1 cellular context compared by ENCODE assay signal in genomic region chr5:122773615-122774014, GRCh38.
TF ChIP-seq lines count a peak whose summit lies in the region.

No MANE protein-coding gene starts in this region.

TF ChIP-seq in HepG2, 621 proteins besides CTCF, POLR2A, EP300 and RAD21 (continued from another document and continues in another):
- TF ChIP-seq MXI1 (IDR thresholded peaks at IDR 0.05; ENCODE audit: borderline replicate concordance, low read depth, low read length), result peak; percentile 25; the same call in 1 of the 3 replicates
- TF ChIP-seq, protein P1, sequence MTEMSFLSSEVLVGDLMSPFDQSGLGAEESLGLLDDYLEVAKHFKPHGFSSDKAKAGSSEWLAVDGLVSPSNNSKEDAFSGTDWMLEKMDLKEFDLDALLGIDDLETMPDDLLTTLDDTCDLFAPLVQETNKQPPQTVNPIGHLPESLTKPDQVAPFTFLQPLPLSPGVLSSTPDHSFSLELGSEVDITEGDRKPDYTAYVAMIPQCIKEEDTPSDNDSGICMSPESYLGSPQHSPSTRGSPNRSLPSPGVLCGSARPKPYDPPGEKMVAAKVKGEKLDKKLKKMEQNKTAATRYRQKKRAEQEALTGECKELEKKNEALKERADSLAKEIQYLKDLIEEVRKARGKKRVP (CRISPR knock-in tag; IDR thresholded peaks at IDR 0.05), result peak in 1 of 2 experiments; percentile 71; a peak in 2 of 4 replicates
- TF ChIP-seq CEBPG (CRISPR knock-in tag; IDR thresholded peaks at IDR 0.05), result peak; percentile 76
- TF ChIP-seq ZNF780A (CRISPR knock-in tag; IDR thresholded peaks at IDR 0.05), result no peak
- no peak for TF ChIP-seq FOXO1 (CRISPR knock-in tag; IDR thresholded peaks at IDR 0.05)
- TF ChIP-seq, protein P2, sequence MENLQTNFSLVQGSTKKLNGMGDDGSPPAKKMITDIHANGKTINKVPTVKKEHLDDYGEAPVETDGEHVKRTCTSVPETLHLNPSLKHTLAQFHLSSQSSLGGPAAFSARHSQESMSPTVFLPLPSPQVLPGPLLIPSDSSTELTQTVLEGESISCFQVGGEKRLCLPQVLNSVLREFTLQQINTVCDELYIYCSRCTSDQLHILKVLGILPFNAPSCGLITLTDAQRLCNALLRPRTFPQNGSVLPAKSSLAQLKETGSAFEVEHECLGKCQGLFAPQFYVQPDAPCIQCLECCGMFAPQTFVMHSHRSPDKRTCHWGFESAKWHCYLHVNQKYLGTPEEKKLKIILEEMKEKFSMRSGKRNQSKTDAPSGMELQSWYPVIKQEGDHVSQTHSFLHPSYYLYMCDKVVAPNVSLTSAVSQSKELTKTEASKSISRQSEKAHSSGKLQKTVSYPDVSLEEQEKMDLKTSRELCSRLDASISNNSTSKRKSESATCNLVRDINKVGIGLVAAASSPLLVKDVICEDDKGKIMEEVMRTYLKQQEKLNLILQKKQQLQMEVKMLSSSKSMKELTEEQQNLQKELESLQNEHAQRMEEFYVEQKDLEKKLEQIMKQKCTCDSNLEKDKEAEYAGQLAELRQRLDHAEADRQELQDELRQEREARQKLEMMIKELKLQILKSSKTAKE (CRISPR knock-in tag; IDR thresholded peaks at IDR 0.05; ENCODE audit: borderline replicate concordance), result no peak
- TF ChIP-seq, protein P3, sequence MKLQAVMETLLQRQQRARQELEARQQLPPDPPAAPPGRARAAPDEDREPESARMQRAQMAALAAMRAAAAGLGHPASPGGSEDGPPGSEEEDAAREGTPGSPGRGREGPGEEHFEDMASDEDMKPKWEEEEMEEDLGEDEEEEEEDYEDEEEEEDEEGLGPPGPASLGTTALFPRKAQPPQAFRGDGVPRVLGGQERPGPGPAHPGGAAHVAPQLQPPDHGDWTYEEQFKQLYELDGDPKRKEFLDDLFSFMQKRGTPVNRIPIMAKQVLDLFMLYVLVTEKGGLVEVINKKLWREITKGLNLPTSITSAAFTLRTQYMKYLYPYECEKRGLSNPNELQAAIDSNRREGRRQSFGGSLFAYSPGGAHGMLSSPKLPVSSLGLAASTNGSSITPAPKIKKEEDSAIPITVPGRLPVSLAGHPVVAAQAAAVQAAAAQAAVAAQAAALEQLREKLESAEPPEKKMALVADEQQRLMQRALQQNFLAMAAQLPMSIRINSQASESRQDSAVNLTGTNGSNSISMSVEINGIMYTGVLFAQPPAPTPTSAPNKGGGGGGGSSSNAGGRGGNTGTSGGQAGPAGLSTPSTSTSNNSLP (IDR thresholded peaks at IDR 0.05; ENCODE audit: low read depth, low read length), result no peak
- TF ChIP-seq RFX3 (CRISPR knock-in tag; IDR thresholded peaks at IDR 0.05), result no peak
- TF ChIP-seq YEATS4 (CRISPR knock-in tag; IDR thresholded peaks at IDR 0.05; ENCODE audit: borderline replicate concordance), result no peak
- TF ChIP-seq RFXANK (CRISPR knock-in tag; IDR thresholded peaks at IDR 0.05), result no peak
- TF ChIP-seq ZNF777 (CRISPR knock-in tag; IDR thresholded peaks at IDR 0.05), result no peak
- no peak for TF ChIP-seq MLLT10 (CRISPR knock-in tag; IDR thresholded peaks at IDR 0.05)
- no peak for TF ChIP-seq MIXL1 (CRISPR knock-in tag; IDR thresholded peaks at IDR 0.05)
- no peak; the same call in 1 of the 2 replicates for TF ChIP-seq ZNF609 (CRISPR knock-in tag; IDR thresholded peaks at IDR 0.05; ENCODE audit: borderline replicate concordance)
- no peak for TF ChIP-seq ZNF589 (CRISPR knock-in tag; conservative IDR thresholded peaks at IDR 0.05)
- TF ChIP-seq POLR2AphosphoS5 (IDR thresholded peaks at IDR 0.05; ENCODE audit: low read depth, low read length), result no peak
- no peak for TF ChIP-seq SATB2 (CRISPR knock-in tag; IDR thresholded peaks at IDR 0.05)
- 0 out of 2 replicates have a peak, but pooled peaks have one; percentile 46 for TF ChIP-seq ZNF513 (CRISPR knock-in tag; conservative IDR thresholded peaks at IDR 0.05)
- no peak for TF ChIP-seq CENPX (CRISPR knock-in tag; IDR thresholded peaks at IDR 0.05)
- TF ChIP-seq CEBPB (IDR thresholded peaks at IDR 0.05; ENCODE audit: borderline replicate concordance, low read depth, low read length), result peak; percentile 49; the same call in 1 of the 2 replicates
- no peak for TF ChIP-seq PHF20 (CRISPR knock-in tag; IDR thresholded peaks at IDR 0.05)
- no peak for TF ChIP-seq ZNF543 (CRISPR knock-in tag; IDR thresholded peaks at IDR 0.05)
- peak; percentile 47; the same call in 1 of the 2 replicates for TF ChIP-seq RXRB (CRISPR knock-in tag; IDR thresholded peaks at IDR 0.05; ENCODE audit: borderline replicate concordance)
- TF ChIP-seq ZNF724P (CRISPR knock-in tag; IDR thresholded peaks at IDR 0.05; ENCODE audit: borderline replicate concordance), result no peak
- TF ChIP-seq, protein P4, sequence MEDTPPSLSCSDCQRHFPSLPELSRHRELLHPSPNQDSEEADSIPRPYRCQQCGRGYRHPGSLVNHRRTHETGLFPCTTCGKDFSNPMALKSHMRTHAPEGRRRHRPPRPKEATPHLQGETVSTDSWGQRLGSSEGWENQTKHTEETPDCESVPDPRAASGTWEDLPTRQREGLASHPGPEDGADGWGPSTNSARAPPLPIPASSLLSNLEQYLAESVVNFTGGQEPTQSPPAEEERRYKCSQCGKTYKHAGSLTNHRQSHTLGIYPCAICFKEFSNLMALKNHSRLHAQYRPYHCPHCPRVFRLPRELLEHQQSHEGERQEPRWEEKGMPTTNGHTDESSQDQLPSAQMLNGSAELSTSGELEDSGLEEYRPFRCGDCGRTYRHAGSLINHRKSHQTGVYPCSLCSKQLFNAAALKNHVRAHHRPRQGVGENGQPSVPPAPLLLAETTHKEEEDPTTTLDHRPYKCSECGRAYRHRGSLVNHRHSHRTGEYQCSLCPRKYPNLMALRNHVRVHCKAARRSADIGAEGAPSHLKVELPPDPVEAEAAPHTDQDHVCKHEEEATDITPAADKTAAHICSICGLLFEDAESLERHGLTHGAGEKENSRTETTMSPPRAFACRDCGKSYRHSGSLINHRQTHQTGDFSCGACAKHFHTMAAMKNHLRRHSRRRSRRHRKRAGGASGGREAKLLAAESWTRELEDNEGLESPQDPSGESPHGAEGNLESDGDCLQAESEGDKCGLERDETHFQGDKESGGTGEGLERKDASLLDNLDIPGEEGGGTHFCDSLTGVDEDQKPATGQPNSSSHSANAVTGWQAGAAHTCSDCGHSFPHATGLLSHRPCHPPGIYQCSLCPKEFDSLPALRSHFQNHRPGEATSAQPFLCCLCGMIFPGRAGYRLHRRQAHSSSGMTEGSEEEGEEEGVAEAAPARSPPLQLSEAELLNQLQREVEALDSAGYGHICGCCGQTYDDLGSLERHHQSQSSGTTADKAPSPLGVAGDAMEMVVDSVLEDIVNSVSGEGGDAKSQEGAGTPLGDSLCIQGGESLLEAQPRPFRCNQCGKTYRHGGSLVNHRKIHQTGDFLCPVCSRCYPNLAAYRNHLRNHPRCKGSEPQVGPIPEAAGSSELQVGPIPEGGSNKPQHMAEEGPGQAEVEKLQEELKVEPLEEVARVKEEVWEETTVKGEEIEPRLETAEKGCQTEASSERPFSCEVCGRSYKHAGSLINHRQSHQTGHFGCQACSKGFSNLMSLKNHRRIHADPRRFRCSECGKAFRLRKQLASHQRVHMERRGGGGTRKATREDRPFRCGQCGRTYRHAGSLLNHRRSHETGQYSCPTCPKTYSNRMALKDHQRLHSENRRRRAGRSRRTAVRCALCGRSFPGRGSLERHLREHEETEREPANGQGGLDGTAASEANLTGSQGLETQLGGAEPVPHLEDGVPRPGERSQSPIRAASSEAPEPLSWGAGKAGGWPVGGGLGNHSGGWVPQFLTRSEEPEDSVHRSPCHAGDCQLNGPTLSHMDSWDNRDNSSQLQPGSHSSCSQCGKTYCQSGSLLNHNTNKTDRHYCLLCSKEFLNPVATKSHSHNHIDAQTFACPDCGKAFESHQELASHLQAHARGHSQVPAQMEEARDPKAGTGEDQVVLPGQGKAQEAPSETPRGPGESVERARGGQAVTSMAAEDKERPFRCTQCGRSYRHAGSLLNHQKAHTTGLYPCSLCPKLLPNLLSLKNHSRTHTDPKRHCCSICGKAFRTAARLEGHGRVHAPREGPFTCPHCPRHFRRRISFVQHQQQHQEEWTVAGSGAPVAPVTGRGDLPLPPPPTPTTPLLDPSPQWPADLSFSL (CRISPR knock-in tag; IDR thresholded peaks at IDR 0.05), result no peak
- TF ChIP-seq RAD51 (IDR thresholded peaks at IDR 0.05; ENCODE audit: borderline replicate concordance), result no peak
- TF ChIP-seq TRIM24 (CRISPR knock-in tag; IDR thresholded peaks at IDR 0.05), result no peak
- no peak for TF ChIP-seq ZNF12 (CRISPR knock-in tag; IDR thresholded peaks at IDR 0.05)
- TF ChIP-seq SRSF4 (IDR thresholded peaks at IDR 0.05; ENCODE audit: low read depth, low read length, poor library complexity, severe bottlenecking), result no peak
- TF ChIP-seq, protein P5, sequence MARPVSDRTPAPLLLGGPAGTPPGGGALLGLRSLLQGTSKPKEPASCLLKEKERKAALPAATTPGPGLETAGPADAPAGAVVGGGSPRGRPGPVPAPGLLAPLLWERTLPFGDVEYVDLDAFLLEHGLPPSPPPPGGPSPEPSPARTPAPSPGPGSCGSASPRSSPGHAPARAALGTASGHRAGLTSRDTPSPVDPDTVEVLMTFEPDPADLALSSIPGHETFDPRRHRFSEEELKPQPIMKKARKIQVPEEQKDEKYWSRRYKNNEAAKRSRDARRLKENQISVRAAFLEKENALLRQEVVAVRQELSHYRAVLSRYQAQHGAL (CRISPR knock-in tag; IDR thresholded peaks at IDR 0.05; ENCODE audit: not compliant biosample characterization), result no peak
- TF ChIP-seq TEAD3 (CRISPR knock-in tag; optimal IDR thresholded peaks at IDR 0.05; ENCODE audit: borderline replicate concordance), result peak; percentile 96
- 0 out of 2 replicates have a peak, but pooled peaks have one; percentile 17 for TF ChIP-seq HOXA3 (CRISPR knock-in tag; IDR thresholded peaks at IDR 0.05)
- TF ChIP-seq ZNF10 (CRISPR knock-in tag; IDR thresholded peaks at IDR 0.05; ENCODE audit: borderline replicate concordance, low read depth), result no peak
- no peak for TF ChIP-seq XRCC5 (optimal IDR thresholded peaks at IDR 0.05; ENCODE audit: low read length)
- no peak for TF ChIP-seq THYN1 (CRISPR knock-in tag; IDR thresholded peaks at IDR 0.05; ENCODE audit: borderline replicate concordance, low read depth)
- TF ChIP-seq SNAI1 (CRISPR knock-in tag; IDR thresholded peaks at IDR 0.05; ENCODE audit: borderline replicate concordance), result no peak
- TF ChIP-seq JARID2 (CRISPR knock-in tag; IDR thresholded peaks at IDR 0.05; ENCODE audit: insufficient replicate concordance), result no peak
- no peak for TF ChIP-seq THAP11 (CRISPR knock-in tag; IDR thresholded peaks at IDR 0.05)
- no peak for TF ChIP-seq FOXA3 (CRISPR knock-in tag; IDR thresholded peaks at IDR 0.05)
- TF ChIP-seq KDM6A (CRISPR knock-in tag; IDR thresholded peaks at IDR 0.05; ENCODE audit: low read depth), result no peak
- TF ChIP-seq, protein P6, sequence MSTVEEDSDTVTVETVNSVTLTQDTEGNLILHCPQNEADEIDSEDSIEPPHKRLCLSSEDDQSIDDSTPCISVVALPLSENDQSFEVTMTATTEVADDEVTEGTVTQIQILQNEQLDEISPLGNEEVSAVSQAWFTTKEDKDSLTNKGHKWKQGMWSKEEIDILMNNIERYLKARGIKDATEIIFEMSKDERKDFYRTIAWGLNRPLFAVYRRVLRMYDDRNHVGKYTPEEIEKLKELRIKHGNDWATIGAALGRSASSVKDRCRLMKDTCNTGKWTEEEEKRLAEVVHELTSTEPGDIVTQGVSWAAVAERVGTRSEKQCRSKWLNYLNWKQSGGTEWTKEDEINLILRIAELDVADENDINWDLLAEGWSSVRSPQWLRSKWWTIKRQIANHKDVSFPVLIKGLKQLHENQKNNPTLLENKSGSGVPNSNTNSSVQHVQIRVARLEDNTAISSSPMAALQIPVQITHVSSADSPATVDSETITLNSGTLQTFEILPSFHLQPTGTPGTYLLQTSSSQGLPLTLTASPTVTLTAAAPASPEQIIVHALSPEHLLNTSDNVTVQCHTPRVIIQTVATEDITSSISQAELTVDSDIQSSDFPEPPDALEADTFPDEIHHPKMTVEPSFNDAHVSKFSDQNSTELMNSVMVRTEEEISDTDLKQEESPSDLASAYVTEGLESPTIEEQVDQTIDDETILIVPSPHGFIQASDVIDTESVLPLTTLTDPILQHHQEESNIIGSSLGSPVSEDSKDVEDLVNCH (CRISPR knock-in tag; IDR thresholded peaks at IDR 0.05), result no peak
